Comparison of ENCODE assay signal across 22 cellular contexts in the genomic region with DNA sequence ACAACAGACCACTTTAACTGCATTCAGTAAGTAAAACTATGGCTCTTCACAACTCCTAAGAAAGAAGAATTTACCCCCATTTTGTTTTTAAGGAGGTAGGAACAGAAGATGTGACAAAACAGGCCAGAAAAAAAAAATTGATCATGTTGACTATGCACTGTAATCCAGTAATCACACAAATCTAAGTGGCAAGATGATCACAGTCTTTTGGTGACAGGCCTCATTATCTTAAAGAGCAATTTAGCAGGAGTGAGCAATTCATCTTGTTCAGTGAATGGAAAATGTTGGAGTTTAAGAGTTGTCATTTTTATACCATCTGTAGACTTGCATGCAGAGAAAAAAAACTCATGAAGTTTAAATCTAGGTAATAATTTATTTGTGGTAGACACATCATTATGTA.
"Had no signal": no experiment of that assay in that cellular context is flagged by ENCODE, and none has a peak within 500 bp of the region (broad histone marks: within the 10 kb centered on the region; RNA-seq: fewer than 3 reads in every experiment).

No MANE protein-coding gene starts in this region.

- H3K4me3 ChIP-seq: adrenal gland, body of pancreas, pancreas, prostate gland, sigmoid colon, stomach, tibial nerve had no signal

- H3K4me1 ChIP-seq: adrenal gland, body of pancreas, pancreas, prostate gland, sigmoid colon, stomach, tibial nerve had no signal

- H3K27ac ChIP-seq: adrenal gland, body of pancreas, pancreas, prostate gland, sigmoid colon, stomach, tibial nerve, VCaP had no signal

- DNase-seq: activated CD4-positive, alpha-beta T cell treated with anti-CD3 and anti-CD28 coated beads for 48 hours; activated CD4-positive, alpha-beta T cell treated with anti-CD3 and anti-CD28 coated beads, Interleukin-2, amount 50 U/mL, for 48 hours; activated CD8-positive, alpha-beta memory T cell treated with anti-CD3 and anti-CD28 coated beads for 24 hours; activated effector memory CD4-positive, alpha-beta T cell treated with Interleukin-2 at 50 U/mL for 16 hours; activated naive CD4-positive, alpha-beta T cell treated with Interleukin-2 at 50 U/mL for 16 hours; adrenal gland; aorta; body of pancreas; dermis blood vessel endothelial cell; effector CD8-positive, alpha-beta T cell; left cardiac atrium; left ventricle myocardium superior; nucleus accumbens; pancreas; sigmoid colon; small intestine; stimulated activated CD4-positive, alpha-beta T cell treated with anti-CD3 and anti-CD28 coated beads, Interleukin-2, amount 100 ng/mL, for 24 hours; stimulated activated naive B cell treated with anti-CD40 and anti-IgM and Interleukin-4, amounts not matched to agents 10 μg/mL and 1 μg/mL and 100 μg/mL, for 72 hours; stomach had no signal

- H3K36me3 ChIP-seq: adrenal gland, pancreas, prostate gland, sigmoid colon, stomach, tibial nerve had no signal

- H3K27me3 ChIP-seq: adrenal gland, body of pancreas, pancreas, sigmoid colon, stomach, tibial nerve had no signal

- H3K9me3 ChIP-seq: adrenal gland, pancreas, prostate gland had no signal
